ENCODE assay signal across 1 cellular context in genomic region chr6:167669553-167669849, GRCh38.
TF ChIP-seq lines count a peak whose summit lies in the region.

No MANE protein-coding gene starts in this region.

TF ChIP-seq in H1, 55 proteins besides CTCF, POLR2A, EP300 and RAD21:
- no peak for TF ChIP-seq CHD7 (IDR thresholded peaks at IDR 0.05; ENCODE audit: insufficient replicate concordance, low read length)
- TF ChIP-seq JUN (IDR thresholded peaks at IDR 0.05; ENCODE audit: low read depth, low read length), result no peak
- TF ChIP-seq PHF8 (conservative IDR thresholded peaks at IDR 0.05; ENCODE audit: low read depth, low read length), result no peak
- no peak for TF ChIP-seq GABPA (IDR thresholded peaks at IDR 0.05; ENCODE audit: borderline replicate concordance, insufficient read depth, low read length)
- no peak for TF ChIP-seq CREB1 (IDR thresholded peaks at IDR 0.05)
- TF ChIP-seq CEBPB (IDR thresholded peaks at IDR 0.05; ENCODE audit: low read depth, low read length), result no peak
- no peak for TF ChIP-seq KDM5A (IDR thresholded peaks at IDR 0.05; ENCODE audit: low read length)
